In the genomic region with DNA sequence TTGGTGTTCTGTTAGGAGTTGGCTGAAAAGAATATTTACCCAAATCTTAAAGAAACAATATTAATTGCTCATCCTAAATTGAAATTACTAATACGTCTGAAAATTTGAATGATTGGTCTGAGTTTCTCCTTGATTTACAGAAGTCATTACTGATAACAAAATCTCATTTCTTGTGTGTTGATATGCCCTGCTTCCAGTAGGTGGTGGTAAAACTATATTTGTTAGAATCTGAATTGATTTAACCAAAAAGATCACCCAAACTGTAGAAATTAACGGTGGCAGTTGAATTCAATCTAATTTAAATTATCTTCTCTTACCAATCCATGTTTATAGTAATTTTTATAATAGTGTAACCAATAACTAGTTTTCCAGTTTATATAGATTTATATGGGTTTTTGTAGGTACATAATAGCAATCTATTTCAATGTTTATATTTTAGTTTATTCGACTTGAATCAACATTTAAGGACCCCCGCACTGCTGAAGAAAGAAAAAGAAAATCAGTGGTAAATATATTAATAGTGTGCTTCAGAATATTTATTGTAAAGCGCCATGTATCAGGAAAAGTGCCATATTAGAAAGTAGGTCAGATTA, we compare ENCODE assay signal across 1 cellular context.
TF ChIP-seq lines count a peak whose summit lies in the region.

No MANE protein-coding gene starts in this region.

TF ChIP-seq in GM23338, 12 proteins besides CTCF, POLR2A, EP300 and RAD21 (continued from another document):
- TF ChIP-seq, protein P1, sequence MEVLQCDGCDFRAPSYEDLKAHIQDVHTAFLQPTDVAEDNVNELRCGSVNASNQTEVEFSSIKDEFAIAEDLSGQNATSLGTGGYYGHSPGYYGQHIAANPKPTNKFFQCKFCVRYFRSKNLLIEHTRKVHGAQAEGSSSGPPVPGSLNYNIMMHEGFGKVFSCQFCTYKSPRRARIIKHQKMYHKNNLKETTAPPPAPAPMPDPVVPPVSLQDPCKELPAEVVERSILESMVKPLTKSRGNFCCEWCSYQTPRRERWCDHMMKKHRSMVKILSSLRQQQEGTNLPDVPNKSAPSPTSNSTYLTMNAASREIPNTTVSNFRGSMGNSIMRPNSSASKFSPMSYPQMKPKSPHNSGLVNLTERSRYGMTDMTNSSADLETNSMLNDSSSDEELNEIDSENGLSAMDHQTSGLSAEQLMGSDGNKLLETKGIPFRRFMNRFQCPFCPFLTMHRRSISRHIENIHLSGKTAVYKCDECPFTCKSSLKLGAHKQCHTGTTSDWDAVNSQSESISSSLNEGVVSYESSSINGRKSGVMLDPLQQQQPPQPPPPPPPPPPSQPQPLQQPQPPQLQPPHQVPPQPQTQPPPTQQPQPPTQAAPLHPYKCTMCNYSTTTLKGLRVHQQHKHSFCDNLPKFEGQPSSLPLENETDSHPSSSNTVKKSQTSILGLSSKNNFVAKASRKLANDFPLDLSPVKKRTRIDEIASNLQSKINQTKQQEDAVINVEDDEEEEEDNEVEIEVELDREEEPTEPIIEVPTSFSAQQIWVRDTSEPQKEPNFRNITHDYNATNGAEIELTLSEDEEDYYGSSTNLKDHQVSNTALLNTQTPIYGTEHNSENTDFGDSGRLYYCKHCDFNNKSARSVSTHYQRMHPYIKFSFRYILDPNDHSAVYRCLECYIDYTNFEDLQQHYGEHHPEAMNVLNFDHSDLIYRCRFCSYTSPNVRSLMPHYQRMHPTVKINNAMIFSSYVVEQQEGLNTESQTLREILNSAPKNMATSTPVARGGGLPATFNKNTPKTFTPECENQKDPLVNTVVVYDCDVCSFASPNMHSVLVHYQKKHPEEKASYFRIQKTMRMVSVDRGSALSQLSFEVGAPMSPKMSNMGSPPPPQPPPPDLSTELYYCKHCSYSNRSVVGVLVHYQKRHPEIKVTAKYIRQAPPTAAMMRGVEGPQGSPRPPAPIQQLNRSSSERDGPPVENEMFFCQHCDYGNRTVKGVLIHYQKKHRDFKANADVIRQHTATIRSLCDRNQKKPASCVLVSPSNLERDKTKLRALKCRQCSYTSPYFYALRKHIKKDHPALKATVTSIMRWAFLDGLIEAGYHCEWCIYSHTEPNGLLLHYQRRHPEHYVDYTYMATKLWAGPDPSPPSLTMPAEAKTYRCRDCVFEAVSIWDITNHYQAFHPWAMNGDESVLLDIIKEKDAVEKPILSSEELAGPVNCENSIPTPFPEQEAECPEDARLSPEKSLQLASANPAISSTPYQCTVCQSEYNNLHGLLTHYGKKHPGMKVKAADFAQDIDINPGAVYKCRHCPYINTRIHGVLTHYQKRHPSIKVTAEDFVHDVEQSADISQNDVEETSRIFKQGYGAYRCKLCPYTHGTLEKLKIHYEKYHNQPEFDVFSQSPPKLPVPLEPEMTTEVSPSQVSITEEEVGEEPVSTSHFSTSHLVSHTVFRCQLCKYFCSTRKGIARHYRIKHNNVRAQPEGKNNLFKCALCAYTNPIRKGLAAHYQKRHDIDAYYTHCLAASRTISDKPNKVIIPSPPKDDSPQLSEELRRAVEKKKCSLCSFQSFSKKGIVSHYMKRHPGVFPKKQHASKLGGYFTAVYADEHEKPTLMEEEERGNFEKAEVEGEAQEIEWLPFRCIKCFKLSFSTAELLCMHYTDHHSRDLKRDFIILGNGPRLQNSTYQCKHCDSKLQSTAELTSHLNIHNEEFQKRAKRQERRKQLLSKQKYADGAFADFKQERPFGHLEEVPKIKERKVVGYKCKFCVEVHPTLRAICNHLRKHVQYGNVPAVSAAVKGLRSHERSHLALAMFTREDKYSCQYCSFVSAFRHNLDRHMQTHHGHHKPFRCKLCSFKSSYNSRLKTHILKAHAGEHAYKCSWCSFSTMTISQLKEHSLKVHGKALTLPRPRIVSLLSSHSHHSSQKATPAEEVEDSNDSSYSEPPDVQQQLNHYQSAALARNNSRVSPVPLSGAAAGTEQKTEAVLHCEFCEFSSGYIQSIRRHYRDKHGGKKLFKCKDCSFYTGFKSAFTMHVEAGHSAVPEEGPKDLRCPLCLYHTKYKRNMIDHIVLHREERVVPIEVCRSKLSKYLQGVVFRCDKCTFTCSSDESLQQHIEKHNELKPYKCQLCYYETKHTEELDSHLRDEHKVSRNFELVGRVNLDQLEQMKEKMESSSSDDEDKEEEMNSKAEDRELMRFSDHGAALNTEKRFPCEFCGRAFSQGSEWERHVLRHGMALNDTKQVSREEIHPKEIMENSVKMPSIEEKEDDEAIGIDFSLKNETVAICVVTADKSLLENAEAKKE (CRISPR knock-in tag; IDR thresholded peaks at IDR 0.05) = no peak
- TF ChIP-seq STAT1 (IDR thresholded peaks at IDR 0.05; ENCODE audit: unreplicated experiment) (no peak), CREB1 (CRISPR knock-in tag; IDR thresholded peaks at IDR 0.05; ENCODE audit: low read depth) (no peak), ZNF331 (CRISPR knock-in tag; IDR thresholded peaks at IDR 0.05; ENCODE audit: low read depth) (no peak)
- TF ChIP-seq, protein P2, sequence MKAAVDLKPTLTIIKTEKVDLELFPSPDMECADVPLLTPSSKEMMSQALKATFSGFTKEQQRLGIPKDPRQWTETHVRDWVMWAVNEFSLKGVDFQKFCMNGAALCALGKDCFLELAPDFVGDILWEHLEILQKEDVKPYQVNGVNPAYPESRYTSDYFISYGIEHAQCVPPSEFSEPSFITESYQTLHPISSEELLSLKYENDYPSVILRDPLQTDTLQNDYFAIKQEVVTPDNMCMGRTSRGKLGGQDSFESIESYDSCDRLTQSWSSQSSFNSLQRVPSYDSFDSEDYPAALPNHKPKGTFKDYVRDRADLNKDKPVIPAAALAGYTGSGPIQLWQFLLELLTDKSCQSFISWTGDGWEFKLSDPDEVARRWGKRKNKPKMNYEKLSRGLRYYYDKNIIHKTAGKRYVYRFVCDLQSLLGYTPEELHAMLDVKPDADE (IDR thresholded peaks at IDR 0.05) = no peak
TF ChIP-seq in GM23338: peak in this region for 0.
